ENCODE assay signal across 1 cellular context in the genomic region with DNA sequence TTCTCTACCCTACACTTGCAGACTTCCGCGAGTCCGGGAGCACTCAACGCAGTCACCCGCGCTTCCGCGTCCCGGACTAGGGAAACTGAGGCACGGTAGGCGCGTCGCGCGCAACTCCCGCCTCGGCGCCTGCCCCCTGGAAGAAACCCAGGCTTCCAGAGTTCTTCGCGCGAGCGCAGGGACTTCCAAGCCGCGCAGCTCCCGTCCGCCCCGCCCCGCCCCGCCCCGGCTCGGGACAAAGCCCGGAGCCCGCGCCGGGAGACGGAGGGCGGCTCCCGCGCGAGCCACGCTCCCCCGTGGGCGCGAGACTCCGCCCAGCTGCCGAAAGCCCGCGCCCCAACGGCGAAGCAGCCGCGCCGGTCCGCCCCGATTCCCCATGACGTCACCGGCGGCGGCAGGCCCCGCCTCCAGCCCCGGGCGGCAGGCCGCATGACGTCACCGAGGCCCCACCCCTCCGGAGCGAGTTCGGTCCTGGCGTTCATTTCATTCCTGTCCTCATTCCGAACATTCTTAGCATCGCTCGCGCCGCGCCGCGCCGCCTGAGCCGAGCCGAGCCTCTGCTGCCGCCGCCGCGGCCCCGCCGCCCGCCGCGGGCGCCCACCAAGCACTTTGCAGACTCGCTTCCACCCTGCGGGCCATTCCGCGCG.
TF ChIP-seq lines count a peak whose summit lies in the region.

TEAD1 (plus strand) TSS at position 498 of the 647 bp plus-strand sequence.

TF ChIP-seq in K562, 482 proteins besides CTCF, POLR2A, EP300 and RAD21 (continued from another document and continues in another):
- TF ChIP-seq ZNF639 (CRISPR knock-in tag; conservative IDR thresholded peaks at IDR 0.05 in 1 of 2, IDR thresholded peaks at IDR 0.05 in 1 of 2) (peak in 1 of 2 experiments; percentile 97; a peak in 2 of 4 replicates), ZNF583 (CRISPR knock-in tag; IDR thresholded peaks at IDR 0.05) (no peak), CXXC5 (CRISPR knock-in tag; IDR thresholded peaks at IDR 0.05) (peak; percentile 96), MTA2 (IDR thresholded peaks at IDR 0.05; ENCODE audit: low read depth) (0 out of 2 replicates have a peak, but pooled peaks have one; percentile 21), ZNF592 (IDR thresholded peaks at IDR 0.05) (0 out of 2 replicates have a peak, but pooled peaks have one; percentile 41), KAT7 (CRISPR knock-in tag; IDR thresholded peaks at IDR 0.05; ENCODE audit: borderline replicate concordance) (no peak), ZNF79 (CRISPR knock-in tag; IDR thresholded peaks at IDR 0.05; ENCODE audit: low read depth) (no peak), IRF2 (CRISPR knock-in tag; IDR thresholded peaks at IDR 0.05) (no peak), SLC30A9 (CRISPR knock-in tag; IDR thresholded peaks at IDR 0.05) (no peak), ZNF347 (CRISPR knock-in tag; IDR thresholded peaks at IDR 0.05; ENCODE audit: low read depth) (no peak), FOXK1 (CRISPR knock-in tag; IDR thresholded peaks at IDR 0.05; ENCODE audit: borderline replicate concordance) (no peak), DLX4 (CRISPR knock-in tag; IDR thresholded peaks at IDR 0.05) (no peak), ERF (CRISPR knock-in tag; IDR thresholded peaks at IDR 0.05) (peak; percentile 72; the same call in 1 of the 2 replicates), ETS1 (conservative IDR thresholded peaks at IDR 0.05; ENCODE audit: control insufficient read depth, low read depth, low read length) (peak; percentile 45; the same call in 1 of the 2 replicates), RNF2 (IDR thresholded peaks at IDR 0.05) (peak; percentile 25; the same call in 1 of the 2 replicates), ZNF140 (CRISPR knock-in tag; IDR thresholded peaks at IDR 0.05) (no peak), NR0B1 (IDR thresholded peaks at IDR 0.05; ENCODE audit: partially characterized antibody) (no peak), MAZ (CRISPR knock-in tag; conservative IDR thresholded peaks at IDR 0.05 in 1 of 2, IDR thresholded peaks at IDR 0.05 in 1 of 2) (peak; percentile 77 to 91), MCM7 (IDR thresholded peaks at IDR 0.05) (no peak)
- TF ChIP-seq, protein P1, sequence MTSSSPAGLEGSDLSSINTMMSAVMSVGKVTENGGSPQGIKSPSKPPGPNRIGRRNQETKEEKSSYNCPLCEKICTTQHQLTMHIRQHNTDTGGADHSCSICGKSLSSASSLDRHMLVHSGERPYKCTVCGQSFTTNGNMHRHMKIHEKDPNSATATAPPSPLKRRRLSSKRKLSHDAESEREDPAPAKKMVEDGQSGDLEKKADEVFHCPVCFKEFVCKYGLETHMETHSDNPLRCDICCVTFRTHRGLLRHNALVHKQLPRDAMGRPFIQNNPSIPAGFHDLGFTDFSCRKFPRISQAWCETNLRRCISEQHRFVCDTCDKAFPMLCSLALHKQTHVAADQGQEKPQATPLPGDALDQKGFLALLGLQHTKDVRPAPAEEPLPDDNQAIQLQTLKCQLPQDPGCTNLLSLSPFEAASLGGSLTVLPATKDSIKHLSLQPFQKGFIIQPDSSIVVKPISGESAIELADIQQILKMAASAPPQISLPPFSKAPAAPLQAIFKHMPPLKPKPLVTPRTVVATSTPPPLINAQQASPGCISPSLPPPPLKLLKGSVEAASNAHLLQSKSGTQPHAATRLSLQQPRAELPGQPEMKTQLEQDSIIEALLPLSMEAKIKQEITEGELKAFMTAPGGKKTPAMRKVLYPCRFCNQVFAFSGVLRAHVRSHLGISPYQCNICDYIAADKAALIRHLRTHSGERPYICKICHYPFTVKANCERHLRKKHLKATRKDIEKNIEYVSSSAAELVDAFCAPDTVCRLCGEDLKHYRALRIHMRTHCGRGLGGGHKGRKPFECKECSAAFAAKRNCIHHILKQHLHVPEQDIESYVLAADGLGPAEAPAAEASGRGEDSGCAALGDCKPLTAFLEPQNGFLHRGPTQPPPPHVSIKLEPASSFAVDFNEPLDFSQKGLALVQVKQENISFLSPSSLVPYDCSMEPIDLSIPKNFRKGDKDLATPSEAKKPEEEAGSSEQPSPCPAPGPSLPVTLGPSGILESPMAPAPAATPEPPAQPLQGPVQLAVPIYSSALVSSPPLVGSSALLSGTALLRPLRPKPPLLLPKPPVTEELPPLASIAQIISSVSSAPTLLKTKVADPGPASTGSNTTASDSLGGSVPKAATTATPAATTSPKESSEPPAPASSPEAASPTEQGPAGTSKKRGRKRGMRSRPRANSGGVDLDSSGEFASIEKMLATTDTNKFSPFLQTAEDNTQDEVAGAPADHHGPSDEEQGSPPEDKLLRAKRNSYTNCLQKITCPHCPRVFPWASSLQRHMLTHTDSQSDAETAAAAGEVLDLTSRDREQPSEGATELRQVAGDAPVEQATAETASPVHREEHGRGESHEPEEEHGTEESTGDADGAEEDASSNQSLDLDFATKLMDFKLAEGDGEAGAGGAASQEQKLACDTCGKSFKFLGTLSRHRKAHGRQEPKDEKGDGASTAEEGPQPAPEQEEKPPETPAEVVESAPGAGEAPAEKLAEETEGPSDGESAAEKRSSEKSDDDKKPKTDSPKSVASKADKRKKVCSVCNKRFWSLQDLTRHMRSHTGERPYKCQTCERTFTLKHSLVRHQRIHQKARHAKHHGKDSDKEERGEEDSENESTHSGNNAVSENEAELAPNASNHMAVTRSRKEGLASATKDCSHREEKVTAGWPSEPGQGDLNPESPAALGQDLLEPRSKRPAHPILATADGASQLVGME (CRISPR knock-in tag; IDR thresholded peaks at IDR 0.05) = peak; percentile 88
- TF ChIP-seq, protein P2, sequence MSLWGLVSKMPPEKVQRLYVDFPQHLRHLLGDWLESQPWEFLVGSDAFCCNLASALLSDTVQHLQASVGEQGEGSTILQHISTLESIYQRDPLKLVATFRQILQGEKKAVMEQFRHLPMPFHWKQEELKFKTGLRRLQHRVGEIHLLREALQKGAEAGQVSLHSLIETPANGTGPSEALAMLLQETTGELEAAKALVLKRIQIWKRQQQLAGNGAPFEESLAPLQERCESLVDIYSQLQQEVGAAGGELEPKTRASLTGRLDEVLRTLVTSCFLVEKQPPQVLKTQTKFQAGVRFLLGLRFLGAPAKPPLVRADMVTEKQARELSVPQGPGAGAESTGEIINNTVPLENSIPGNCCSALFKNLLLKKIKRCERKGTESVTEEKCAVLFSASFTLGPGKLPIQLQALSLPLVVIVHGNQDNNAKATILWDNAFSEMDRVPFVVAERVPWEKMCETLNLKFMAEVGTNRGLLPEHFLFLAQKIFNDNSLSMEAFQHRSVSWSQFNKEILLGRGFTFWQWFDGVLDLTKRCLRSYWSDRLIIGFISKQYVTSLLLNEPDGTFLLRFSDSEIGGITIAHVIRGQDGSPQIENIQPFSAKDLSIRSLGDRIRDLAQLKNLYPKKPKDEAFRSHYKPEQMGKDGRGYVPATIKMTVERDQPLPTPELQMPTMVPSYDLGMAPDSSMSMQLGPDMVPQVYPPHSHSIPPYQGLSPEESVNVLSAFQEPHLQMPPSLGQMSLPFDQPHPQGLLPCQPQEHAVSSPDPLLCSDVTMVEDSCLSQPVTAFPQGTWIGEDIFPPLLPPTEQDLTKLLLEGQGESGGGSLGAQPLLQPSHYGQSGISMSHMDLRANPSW (CRISPR knock-in tag; IDR thresholded peaks at IDR 0.05) = no peak
- TF ChIP-seq, protein P3, sequence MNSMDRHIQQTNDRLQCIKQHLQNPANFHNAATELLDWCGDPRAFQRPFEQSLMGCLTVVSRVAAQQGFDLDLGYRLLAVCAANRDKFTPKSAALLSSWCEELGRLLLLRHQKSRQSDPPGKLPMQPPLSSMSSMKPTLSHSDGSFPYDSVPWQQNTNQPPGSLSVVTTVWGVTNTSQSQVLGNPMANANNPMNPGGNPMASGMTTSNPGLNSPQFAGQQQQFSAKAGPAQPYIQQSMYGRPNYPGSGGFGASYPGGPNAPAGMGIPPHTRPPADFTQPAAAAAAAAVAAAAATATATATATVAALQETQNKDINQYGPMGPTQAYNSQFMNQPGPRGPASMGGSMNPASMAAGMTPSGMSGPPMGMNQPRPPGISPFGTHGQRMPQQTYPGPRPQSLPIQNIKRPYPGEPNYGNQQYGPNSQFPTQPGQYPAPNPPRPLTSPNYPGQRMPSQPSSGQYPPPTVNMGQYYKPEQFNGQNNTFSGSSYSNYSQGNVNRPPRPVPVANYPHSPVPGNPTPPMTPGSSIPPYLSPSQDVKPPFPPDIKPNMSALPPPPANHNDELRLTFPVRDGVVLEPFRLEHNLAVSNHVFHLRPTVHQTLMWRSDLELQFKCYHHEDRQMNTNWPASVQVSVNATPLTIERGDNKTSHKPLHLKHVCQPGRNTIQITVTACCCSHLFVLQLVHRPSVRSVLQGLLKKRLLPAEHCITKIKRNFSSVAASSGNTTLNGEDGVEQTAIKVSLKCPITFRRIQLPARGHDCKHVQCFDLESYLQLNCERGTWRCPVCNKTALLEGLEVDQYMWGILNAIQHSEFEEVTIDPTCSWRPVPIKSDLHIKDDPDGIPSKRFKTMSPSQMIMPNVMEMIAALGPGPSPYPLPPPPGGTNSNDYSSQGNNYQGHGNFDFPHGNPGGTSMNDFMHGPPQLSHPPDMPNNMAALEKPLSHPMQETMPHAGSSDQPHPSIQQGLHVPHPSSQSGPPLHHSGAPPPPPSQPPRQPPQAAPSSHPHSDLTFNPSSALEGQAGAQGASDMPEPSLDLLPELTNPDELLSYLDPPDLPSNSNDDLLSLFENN (IDR thresholded peaks at IDR 0.05; ENCODE audit: low read depth in 2 of 2, low read length in 2 of 2) = no peak
- TF ChIP-seq, protein P4, sequence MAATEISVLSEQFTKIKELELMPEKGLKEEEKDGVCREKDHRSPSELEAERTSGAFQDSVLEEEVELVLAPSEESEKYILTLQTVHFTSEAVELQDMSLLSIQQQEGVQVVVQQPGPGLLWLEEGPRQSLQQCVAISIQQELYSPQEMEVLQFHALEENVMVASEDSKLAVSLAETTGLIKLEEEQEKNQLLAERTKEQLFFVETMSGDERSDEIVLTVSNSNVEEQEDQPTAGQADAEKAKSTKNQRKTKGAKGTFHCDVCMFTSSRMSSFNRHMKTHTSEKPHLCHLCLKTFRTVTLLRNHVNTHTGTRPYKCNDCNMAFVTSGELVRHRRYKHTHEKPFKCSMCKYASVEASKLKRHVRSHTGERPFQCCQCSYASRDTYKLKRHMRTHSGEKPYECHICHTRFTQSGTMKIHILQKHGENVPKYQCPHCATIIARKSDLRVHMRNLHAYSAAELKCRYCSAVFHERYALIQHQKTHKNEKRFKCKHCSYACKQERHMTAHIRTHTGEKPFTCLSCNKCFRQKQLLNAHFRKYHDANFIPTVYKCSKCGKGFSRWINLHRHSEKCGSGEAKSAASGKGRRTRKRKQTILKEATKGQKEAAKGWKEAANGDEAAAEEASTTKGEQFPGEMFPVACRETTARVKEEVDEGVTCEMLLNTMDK (IDR thresholded peaks at IDR 0.05; ENCODE audit: borderline replicate concordance, insufficient read depth, low read depth, low read length, poor library complexity, severe bottlenecking) = no peak
